13 cellular contexts compared by ENCODE assay signal in the genomic region with DNA sequence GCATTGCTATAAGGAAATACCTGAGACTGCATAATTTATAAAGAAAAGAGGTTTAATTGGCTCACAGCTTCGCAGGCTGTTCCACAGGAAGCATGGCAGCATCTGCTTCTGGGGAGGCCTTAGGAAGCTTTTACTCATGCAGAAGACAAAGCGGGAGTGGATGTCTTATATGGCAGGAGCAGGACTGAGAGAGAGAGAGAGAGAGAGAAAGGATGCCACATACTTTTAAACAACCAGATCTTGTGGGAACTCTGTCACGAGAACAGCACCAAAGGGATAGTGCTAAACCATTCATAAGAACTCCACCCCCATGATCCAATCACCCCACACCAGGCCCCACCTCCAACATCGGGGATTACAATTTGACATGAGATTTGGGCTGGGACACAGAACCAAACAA. TPM values are rescaled to one million over a fixed set of nuclear protein-coding genes. Genes with fewer than 3 reads are reported as not detected.
DNase-seq lines count a peak whose midpoint lies in the region; ATAC-seq and TF ChIP-seq lines count a peak whose summit lies in the region.
"Had no signal": no experiment of that assay in that cellular context is flagged by ENCODE, and none has a peak within 500 bp of the region (broad histone marks: within the 10 kb centered on the region; RNA-seq: fewer than 3 reads in every experiment).

No MANE protein-coding gene starts in this region.

- ATAC-seq in activated CD4-positive, CD25-positive, alpha-beta regulatory T cell treated with anti-CD3 and anti-CD28 coated beads, Interleukin-2, amount 50 U/mL, for 24 hours: peak; percentile 35 to 51
- ATAC-seq in GM19467 (IDR thresholded peaks at IDR 0.05; ENCODE audit: unreplicated experiment): no peak
- no peak for ATAC-seq in GM19463 (IDR thresholded peaks at IDR 0.05; ENCODE audit: unreplicated experiment)

- H3K4me3 ChIP-seq in epithelial cell of esophagus (ENCODE audit: low read length): no peak overlapping the region

- no peak for DNase-seq in activated CD4-positive, CD25-positive, alpha-beta regulatory T cell (lab: John Stamatoyannopoulos, UW)
- peak; percentile 70 for DNase-seq in RPMI7951 (ENCODE audit: low read depth)
- peak; percentile 50 for DNase-seq in epithelial cell of esophagus (ENCODE audit: low read depth)
- no peak for DNase-seq in NCI-H526 (lab: John Stamatoyannopoulos, UW)
- DNase-seq: 8988T; Caco-2; CD8-positive, alpha-beta memory T cell; GOT3; H9 had no signal

- TF ChIP-seq CTCF in epithelial cell of esophagus (IDR thresholded peaks at IDR 0.05; ENCODE audit: insufficient read depth, low read depth, low read length, missing control alignments): no peak

RNA-seq across cellular contexts. Expression of gene IL1B, which starts 8.8 kb away (rescaled TPM):
- 57.5 and 71.6 TPM in 2 replicates for total RNA-seq in RPMI7951 (2014; rRNA removed; shearing (Covaris generic))
- total RNA-seq: CD8-positive, alpha-beta memory T cell; H9 had no signal

RNA-seq across cellular contexts. Expression of gene IL1A, which starts 43.5 kb away (rescaled TPM):
- 1.9 and 2.3 TPM in 2 replicates for total RNA-seq in RPMI7951 (2014; rRNA removed; shearing (Covaris generic))
- total RNA-seq: B cell, Caco-2 had no signal

Comparison
In these comparisons a context has a peak if more than half of its experiments do, and no peak if none do; other contexts are left out.
1. ATAC-seq: peak in activated CD4-positive, CD25-positive, alpha-beta regulatory T cell treated with anti-CD3 and anti-CD28 coated beads, Interleukin-2, amount 50 U/mL, for 24 hours (2 of 2); none in GM19467 (single experiment) and GM19463 (single experiment).
2. DNase-seq: peak in RPMI7951 (single experiment) and epithelial cell of esophagus (single experiment); none in activated CD4-positive, CD25-positive, alpha-beta regulatory T cell (0 of 4) and NCI-H526 (0 of 2).